In the genomic region with DNA sequence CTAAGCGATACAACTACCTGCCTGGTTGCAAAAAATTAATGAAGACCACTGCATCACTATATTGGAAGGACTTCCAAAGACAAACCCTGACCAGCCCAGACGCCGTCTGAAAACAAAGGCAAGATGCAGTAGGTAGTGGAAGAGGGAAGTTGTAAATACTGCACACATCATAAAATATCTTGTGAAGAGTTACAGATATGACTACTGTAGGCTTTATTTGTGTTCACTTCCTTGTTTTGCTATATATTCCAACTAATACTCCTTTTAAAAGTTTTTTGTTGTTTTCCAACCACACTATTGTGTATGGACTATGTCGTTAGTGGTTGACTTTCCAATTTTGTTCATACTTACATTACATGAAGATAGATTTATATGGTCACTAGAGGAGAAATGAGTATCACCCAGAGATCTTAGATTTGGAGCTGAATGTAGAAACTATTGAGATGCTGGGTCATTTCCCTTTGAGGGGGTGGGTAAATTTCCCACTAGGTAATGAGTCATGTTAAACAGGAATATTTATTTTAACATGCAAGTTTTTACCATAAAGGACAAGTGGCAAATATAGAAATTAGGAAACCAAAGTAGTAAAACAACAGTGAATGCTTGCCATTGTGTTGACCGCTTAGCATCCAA, we compare ENCODE assay signal across 10 cellular contexts. TPM values are rescaled to one million over a fixed set of nuclear protein-coding genes. Genes with fewer than 3 reads are reported as not detected.
DNase-seq lines count a peak whose midpoint lies in the region; ATAC-seq lines count a peak whose summit lies in the region.
"Had no signal": no experiment of that assay in that cellular context is flagged by ENCODE, and none has a peak within 500 bp of the region (broad histone marks: within the 10 kb centered on the region; RNA-seq: fewer than 3 reads in every experiment).

No MANE protein-coding gene starts in this region.

- ATAC-seq in activated T-cell treated with anti-CD3 and anti-CD28 coated beads, Interleukin-2, amount 50 U/mL, for 72 hours (replicated peaks in 1 of 2): peak; percentile 54 to 73
- ATAC-seq in HG03025 (IDR thresholded peaks at IDR 0.05; ENCODE audit: low FRiP score, unreplicated experiment) (peak; percentile 68), HG03108 (IDR thresholded peaks at IDR 0.05; ENCODE audit: unreplicated experiment) (no peak), GM21381 (IDR thresholded peaks at IDR 0.05; ENCODE audit: unreplicated experiment) (no peak)
- ATAC-seq in activated T-helper 17 cell treated with anti-CD3 and anti-CD28 coated beads, Interleukin-2, amount 50 U/mL, for 72 hours (replicated peaks): peak; percentile 88
- peak; percentile 57 for ATAC-seq in stimulated activated naive CD8-positive, alpha-beta T cell treated with anti-CD3 and anti-CD28 coated beads, Interleukin-15, Interleukin-2, amounts not matched to agents 100 U/mL and 50 U/mL, for 24 hours

- H3K4me1 Mint-ChIP-seq in activated T-cell treated with anti-CD3 and anti-CD28 coated beads, Interleukin-2, amount 50 U/mL, for 72 hours (ENCODE audit: low read depth): peaks cover 19% of the 10 kb centered on the region
- peaks cover 11% of the 10 kb centered on the region for H3K4me1 Mint-ChIP-seq in activated T-helper 17 cell treated with anti-CD3 and anti-CD28 coated beads, Interleukin-2, amount 50 U/mL, for 72 hours

- H3K27ac Mint-ChIP-seq in activated T-cell treated with anti-CD3 and anti-CD28 coated beads, Interleukin-2, amount 50 U/mL, for 72 hours: peak overlapping the region; percentile 82
- H3K27ac Mint-ChIP-seq in activated T-helper 17 cell treated with anti-CD3 and anti-CD28 coated beads, Interleukin-2, amount 50 U/mL, for 72 hours: peak overlapping the region; percentile 15

- H3K9me3 Mint-ChIP-seq in activated T-cell treated with anti-CD3 and anti-CD28 coated beads, Interleukin-2, amount 50 U/mL, for 72 hours: no peaks in the 10 kb centered on the region
- H3K9me3 Mint-ChIP-seq in activated T-helper 17 cell treated with anti-CD3 and anti-CD28 coated beads, Interleukin-2, amount 50 U/mL, for 72 hours: no peaks in the 10 kb centered on the region

- H3K36me3 Mint-ChIP-seq in activated T-cell treated with anti-CD3 and anti-CD28 coated beads, Interleukin-2, amount 50 U/mL, for 72 hours (ENCODE audit: insufficient read depth in 2 of 2): no peaks in the 10 kb centered on the region
- H3K36me3 Mint-ChIP-seq in activated T-helper 17 cell treated with anti-CD3 and anti-CD28 coated beads, Interleukin-2, amount 50 U/mL, for 72 hours (ENCODE audit: low read depth): no peaks in the 10 kb centered on the region

- no peaks in the 10 kb centered on the region for H3K27me3 Mint-ChIP-seq in activated T-cell treated with anti-CD3 and anti-CD28 coated beads, Interleukin-2, amount 50 U/mL, for 72 hours (ENCODE audit: low read depth)
- no peaks in the 10 kb centered on the region for H3K27me3 Mint-ChIP-seq in activated T-helper 17 cell treated with anti-CD3 and anti-CD28 coated beads, Interleukin-2, amount 50 U/mL, for 72 hours

- no peak for DNase-seq in activated T-cell treated with anti-CD3 and anti-CD28 coated beads, Interleukin-2, amount 50 U/mL, for 72 hours
- DNase-seq in activated T-cell treated with anti-CD3 and anti-CD28 coated beads for 4 hours: no peak
- no peak for DNase-seq in stimulated activated naive CD8-positive, alpha-beta T cell treated with anti-CD3 and anti-CD28 coated beads, Interleukin-15, Interleukin-2, amounts not matched to agents 100 U/mL and 50 U/mL, for 24 hours
- no peak for DNase-seq in stimulated activated CD4-positive, alpha-beta T cell treated with anti-CD3 and anti-CD28 coated beads, Interleukin-2, amount 100 ng/mL, for 48 hours
- DNase-seq: midbrain; stimulated activated CD4-positive, alpha-beta T cell treated with anti-CD3 and anti-CD28 coated beads, Interleukin-1b, Interleukin-23, amount 100 ng/mL, for 48 hours had no signal

- peak overlapping the region in 1 of 2 donors; percentile 70 for H3K4me3 Mint-ChIP-seq in activated T-cell treated with anti-CD3 and anti-CD28 coated beads, Interleukin-2, amount 50 U/mL, for 72 hours
- H3K4me3 Mint-ChIP-seq in activated T-helper 17 cell treated with anti-CD3 and anti-CD28 coated beads, Interleukin-2, amount 50 U/mL, for 72 hours: peak overlapping the region; percentile 40

RNA-seq across cellular contexts. Expression of a gene that starts 16.6 kb away (rescaled TPM):
- under 1 TPM; 0.19 to 0.22 TPM for total RNA-seq in activated T-cell treated with anti-CD3 and anti-CD28 coated beads, Interleukin-2, amount 50 U/mL, for 72 hours
- under 1 TPM; 0.24 to 0.37 TPM for total RNA-seq in activated T-helper 17 cell treated with anti-CD3 and anti-CD28 coated beads, Interleukin-2, amount 50 U/mL, for 72 hours

Comparison
In these comparisons a context has a peak if more than half of its experiments do, and no peak if none do; other contexts are left out.
1. ATAC-seq: peak in activated T-cell treated with anti-CD3 and anti-CD28 coated beads, Interleukin-2, amount 50 U/mL, for 72 hours (2 of 2), HG03025 (single experiment), activated T-helper 17 cell treated with anti-CD3 and anti-CD28 coated beads, Interleukin-2, amount 50 U/mL, for 72 hours (single experiment) and stimulated activated naive CD8-positive, alpha-beta T cell treated with anti-CD3 and anti-CD28 coated beads, Interleukin-15, Interleukin-2, amounts not matched to agents 100 U/mL and 50 U/mL, for 24 hours (single experiment); none in HG03108 (single experiment) and GM21381 (single experiment).